In genomic region chr11:18820160-18820559, GRCh38 we compare ENCODE assay signal across 6 cellular contexts. TPM values are rescaled to one million over a fixed set of nuclear protein-coding genes. Genes with fewer than 3 reads are reported as not detected.
"Had no signal": no experiment of that assay in that cellular context is flagged by ENCODE, and none has a peak within 500 bp of the region (broad histone marks: within the 10 kb centered on the region; RNA-seq: fewer than 3 reads in every experiment).

No MANE protein-coding gene starts in this region.

RNA-seq across cellular contexts. Expression of gene PTPN5, which starts 28.6 kb away (rescaled TPM):
- total RNA-seq: GM23248, H4, HepG2, HFFc6, HT1080 had no signal
- polyA plus RNA-seq: GM23248, HepG2, IgD-negative memory B cell had no signal
